Comparison of ENCODE assay signal across 8 cellular contexts in genomic region chr9:134764870-134765269, GRCh38.
"Had no signal": no experiment of that assay in that cellular context is flagged by ENCODE, and none has a peak within 500 bp of the region (broad histone marks: within the 10 kb centered on the region; RNA-seq: fewer than 3 reads in every experiment).

No MANE protein-coding gene starts in this region.

- H3K9me3 ChIP-seq: stomach had no signal

- H3K27me3 ChIP-seq: dorsolateral prefrontal cortex had no signal

- DNase-seq: activated CD4-positive, alpha-beta T cell treated with anti-CD3 and anti-CD28 coated beads, Interleukin-2, amount 50 U/mL, for 4 hours; activated T-cell treated with anti-CD3 and anti-CD28 coated beads for 4 hours; dorsolateral prefrontal cortex; hippocampal formation; islet precursor cell; occipital lobe; stomach; WERI-Rb-1 had no signal

- H3K4me1 ChIP-seq: stomach had no signal

- H3K27ac ChIP-seq: dorsolateral prefrontal cortex, stomach, WERI-Rb-1 had no signal

- H3K4me3 ChIP-seq: dorsolateral prefrontal cortex, stomach had no signal
